In genomic region chr6:119270545-119270944, GRCh38 we compare ENCODE assay signal across 25 cellular contexts.
"Had no signal": no experiment of that assay in that cellular context is flagged by ENCODE, and none has a peak within 500 bp of the region (broad histone marks: within the 10 kb centered on the region; RNA-seq: fewer than 3 reads in every experiment).

No MANE protein-coding gene starts in this region.

- H3K4me3 Mint-ChIP-seq: immature natural killer cell, mesothelial cell of epicardium had no signal

- H3K27me3 ChIP-seq: dorsolateral prefrontal cortex, esophagus muscularis mucosa, foreskin keratinocyte, gastroesophageal sphincter, heart left ventricle, hepatocyte, left lung had no signal

- H3K27ac ChIP-seq: coronary artery, dorsolateral prefrontal cortex, esophagus muscularis mucosa, foreskin keratinocyte, gastroesophageal sphincter, heart left ventricle, hepatocyte, left lung, lower lobe of right lung had no signal

- H3K4me2 ChIP-seq: hepatocyte had no signal

- FAIRE-seq: colon, endometrium, endothelial cell of umbilical vein, frontal cortex had no signal

- ATAC-seq: foreskin keratinocyte, gastroesophageal sphincter, heart left ventricle, left cardiac atrium, left lung, left ventricle myocardium superior, lower lobe of right lung, mucosa of descending colon had no signal

- DNase-seq: dermis blood vessel endothelial cell; dorsolateral prefrontal cortex; effector CD4-positive, alpha-beta T cell; effector memory CD4-positive, alpha-beta T cell; foreskin keratinocyte; heart left ventricle; hypothalamus; immature natural killer cell; islet precursor cell; left cardiac atrium; left lung; left ventricle myocardium superior; lower lobe of right lung; mesenchymal stem cell; mucosa of descending colon; naive B cell had no signal

- H2AFZ ChIP-seq: hepatocyte had no signal

- H3K4me1 ChIP-seq: foreskin keratinocyte, gastroesophageal sphincter, left lung, lower lobe of right lung had no signal

- H3K4me3 ChIP-seq: coronary artery, dorsolateral prefrontal cortex, esophagus muscularis mucosa, gastroesophageal sphincter, heart left ventricle, hepatocyte, left lung, lower lobe of right lung, mucosa of descending colon had no signal

- H3K27me3 Mint-ChIP-seq: naive B cell had no signal

- H3K27ac Mint-ChIP-seq: immature natural killer cell, mesothelial cell of epicardium, naive B cell had no signal
